ENCODE assay signal across 26 cellular contexts in genomic region chr11:75066061-75066460, GRCh38. TPM values are rescaled to one million over a fixed set of nuclear protein-coding genes. Genes with fewer than 3 reads are reported as not detected.
"Had no signal": no experiment of that assay in that cellular context is flagged by ENCODE, and none has a peak within 500 bp of the region (broad histone marks: within the 10 kb centered on the region; RNA-seq: fewer than 3 reads in every experiment).

No MANE protein-coding gene starts in this region.

- H3K36me3 Mint-ChIP-seq: activated naive CD4-positive, alpha-beta T cell treated with anti-CD3 and anti-CD28 coated beads, Interleukin-2, amount 50 U/mL, for 24 hours; natural killer cell treated with Interleukin-12 subunit alpha and Interleukin-12 subunit beta and Interleukin-15 and Interleukin-18, amount 100 ng/mL, for 72 hours; stimulated activated effector memory CD8-positive, alpha-beta T cell treated with anti-CD3 and anti-CD28 coated beads, Interleukin-12 subunit alpha, Interleukin-12 subunit beta, amount 100 ng/mL, for 72 hours had no signal

- H3K27ac Mint-ChIP-seq: activated CD4-positive, alpha-beta T cell treated with anti-CD3 and anti-CD28 coated beads, Interleukin-2, amount 10 ng/mL, durations not matched to agents 7 days and 5 days; activated CD8-positive, alpha-beta T cell treated with anti-CD3 and anti-CD28 coated beads, Interleukin-2, amount 10 ng/mL, durations not matched to agents 7 days and 5 days; activated naive CD4-positive, alpha-beta T cell treated with anti-CD3 and anti-CD28 coated beads, Interleukin-2, amount 50 U/mL, for 24 hours; effector memory CD8-positive, alpha-beta T cell; natural killer cell treated with Interleukin-12 subunit alpha and Interleukin-12 subunit beta and Interleukin-15 and Interleukin-18, amount 100 ng/mL, for 72 hours; stimulated activated effector memory CD8-positive, alpha-beta T cell treated with anti-CD3 and anti-CD28 coated beads, Interleukin-12 subunit alpha, Interleukin-12 subunit beta, amount 100 ng/mL, for 72 hours had no signal

- H3K36me3 ChIP-seq: adrenal gland, esophagus squamous epithelium, neutrophil, pancreas, right lobe of liver, thoracic aorta, upper lobe of left lung had no signal

- H3K27me3 ChIP-seq: adrenal gland, pancreas, right lobe of liver, upper lobe of left lung had no signal

- H3K4me3 Mint-ChIP-seq: activated CD4-positive, alpha-beta T cell treated with anti-CD3 and anti-CD28 coated beads, Interleukin-2, amount 10 ng/mL, durations not matched to agents 7 days and 5 days; activated CD8-positive, alpha-beta T cell treated with anti-CD3 and anti-CD28 coated beads, Interleukin-2, amount 10 ng/mL, durations not matched to agents 7 days and 5 days; activated naive CD4-positive, alpha-beta T cell treated with anti-CD3 and anti-CD28 coated beads, Interleukin-2, amount 50 U/mL, for 24 hours; activated T-cell treated with anti-CD3 and anti-CD28 coated beads, Interleukin-2, amount 50 U/mL, for 4 hours; effector memory CD8-positive, alpha-beta T cell; natural killer cell treated with Interleukin-12 subunit alpha and Interleukin-12 subunit beta and Interleukin-15 and Interleukin-18, amount 100 ng/mL, for 72 hours; stimulated activated effector memory CD8-positive, alpha-beta T cell treated with anti-CD3 and anti-CD28 coated beads, Interleukin-12 subunit alpha, Interleukin-12 subunit beta, amount 100 ng/mL, for 72 hours had no signal

- H3K27ac ChIP-seq: adrenal gland, esophagus squamous epithelium, foreskin keratinocyte, neutrophil, pancreas, right lobe of liver, thoracic aorta, upper lobe of left lung had no signal

- H3K4me3 ChIP-seq: adrenal gland, esophagus squamous epithelium, lung, pancreas, right lobe of liver, thoracic aorta, upper lobe of left lung had no signal

- H3K9me3 ChIP-seq: adrenal gland, esophagus squamous epithelium, neutrophil, pancreas, right lobe of liver, thoracic aorta, upper lobe of left lung had no signal

- H3K4me1 Mint-ChIP-seq: activated CD4-positive, alpha-beta T cell treated with anti-CD3 and anti-CD28 coated beads, Interleukin-2, amount 10 ng/mL, durations not matched to agents 7 days and 5 days; activated naive CD4-positive, alpha-beta T cell treated with anti-CD3 and anti-CD28 coated beads, Interleukin-2, amount 50 U/mL, for 24 hours; stimulated activated effector memory CD8-positive, alpha-beta T cell treated with anti-CD3 and anti-CD28 coated beads, Interleukin-12 subunit alpha, Interleukin-12 subunit beta, amount 100 ng/mL, for 72 hours had no signal

- DNase-seq: activated CD4-positive, alpha-beta T cell treated with anti-CD3 and anti-CD28 coated beads, Interleukin-2, amount 10 ng/mL, durations not matched to agents 7 days and 5 days; activated CD8-positive, alpha-beta memory T cell treated with anti-CD3 and anti-CD28 coated beads, Interleukin-2, amount 50 U/mL, for 4 hours; activated CD8-positive, alpha-beta T cell treated with anti-CD3 and anti-CD28 coated beads, Interleukin-2, amount 10 ng/mL, durations not matched to agents 7 days and 5 days; activated effector memory CD4-positive, alpha-beta T cell treated with Interleukin-2 at 50 U/mL for 16 hours; activated T-cell treated with anti-CD3 and anti-CD28 coated beads, Interleukin-2, amount 50 U/mL, for 4 hours; adrenal gland; effector memory CD8-positive, alpha-beta T cell; esophagus squamous epithelium; foreskin keratinocyte; glutamatergic neuron; hypothalamus; pancreas; right lobe of liver; stimulated activated CD4-positive, alpha-beta T cell treated with anti-CD3 and anti-CD28 coated beads, Interleukin-4, amount 100 ng/mL, for 24 hours; upper lobe of left lung had no signal

- H3K9me3 Mint-ChIP-seq: activated CD4-positive, alpha-beta T cell treated with anti-CD3 and anti-CD28 coated beads, Interleukin-2, amount 10 ng/mL, durations not matched to agents 7 days and 5 days; activated T-cell treated with anti-CD3 and anti-CD28 coated beads, Interleukin-2, amount 50 U/mL, for 4 hours; natural killer cell treated with Interleukin-12 subunit alpha and Interleukin-12 subunit beta and Interleukin-15 and Interleukin-18, amount 100 ng/mL, for 72 hours; stimulated activated effector memory CD8-positive, alpha-beta T cell treated with anti-CD3 and anti-CD28 coated beads, Interleukin-12 subunit alpha, Interleukin-12 subunit beta, amount 100 ng/mL, for 72 hours had no signal

- H3K4me1 ChIP-seq: adrenal gland, esophagus squamous epithelium, foreskin keratinocyte, pancreas, right lobe of liver, upper lobe of left lung had no signal

RNA-seq across cellular contexts. Expression of gene OR2AT4, which starts 30.6 kb away (rescaled TPM):
- total RNA-seq: activated CD4-positive, alpha-beta T cell treated with anti-CD3 and anti-CD28 coated beads, Interleukin-2, amount 10 ng/mL, durations not matched to agents 7 days and 5 days; activated CD8-positive, alpha-beta T cell treated with anti-CD3 and anti-CD28 coated beads, Interleukin-2, amount 10 ng/mL, durations not matched to agents 7 days and 5 days; activated T-cell treated with anti-CD3 and anti-CD28 coated beads, Interleukin-2, amount 50 U/mL, for 4 hours; adrenal gland; cardiac septum; dermis microvascular lymphatic vessel endothelial cell; esophagus squamous epithelium; foreskin keratinocyte; left lobe of liver; lung; natural killer cell treated with Interleukin-12 subunit alpha and Interleukin-12 subunit beta and Interleukin-15 and Interleukin-18, amount 100 ng/mL, for 72 hours; pancreas; pulmonary artery endothelial cell; right lobe of liver; thoracic aorta; upper lobe of left lung had no signal
- polyA plus RNA-seq: adrenal gland, foreskin keratinocyte, keratinocyte, lung had no signal
